In the genomic region with DNA sequence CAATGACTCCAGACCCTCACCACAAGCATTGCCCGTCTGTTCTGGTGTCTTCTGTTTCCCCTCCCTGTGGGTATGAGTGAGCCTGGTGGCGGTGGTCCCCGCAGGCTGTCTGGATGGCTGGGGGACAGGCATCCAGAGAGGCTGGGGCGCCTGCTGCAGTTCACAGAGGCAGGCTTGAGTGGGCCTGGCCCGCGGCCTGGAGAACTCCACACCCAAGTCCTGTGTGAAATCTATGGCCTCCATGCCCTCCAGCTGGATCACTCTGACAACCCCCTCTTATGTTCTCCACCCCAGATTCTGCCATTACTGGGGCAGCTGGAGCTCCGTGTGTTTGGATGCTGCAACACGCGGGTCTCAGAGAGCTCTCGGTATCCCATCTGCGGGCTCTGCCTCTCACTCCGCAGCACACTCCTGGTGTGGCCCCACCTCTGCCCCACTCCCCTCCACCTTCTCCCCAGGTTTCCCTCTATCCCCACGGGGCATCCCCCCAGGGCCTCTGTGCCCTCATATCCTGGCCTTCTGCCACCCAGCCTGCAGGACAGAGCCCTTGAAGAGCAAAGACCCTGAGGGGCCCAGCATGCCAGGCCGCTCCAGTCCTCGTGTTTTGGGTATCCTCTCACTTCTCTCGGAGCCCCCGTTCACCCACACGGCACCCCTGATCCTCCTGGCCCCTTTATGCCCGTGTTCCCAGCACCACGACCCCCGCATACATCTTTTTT, we compare ENCODE assay signal across 34 cellular contexts. TPM values are rescaled to one million over a fixed set of nuclear protein-coding genes. Genes with fewer than 3 reads are reported as not detected.
"Had no signal": no experiment of that assay in that cellular context is flagged by ENCODE, and none has a peak within 500 bp of the region (broad histone marks: within the 10 kb centered on the region; RNA-seq: fewer than 3 reads in every experiment).

No MANE protein-coding gene starts in this region.

- H3K4me1 ChIP-seq: ascending aorta, breast epithelium, esophagus muscularis mucosa, gastroesophageal sphincter had no signal

- H3K36me3 ChIP-seq: ascending aorta, breast epithelium, cardiac muscle cell, esophagus muscularis mucosa, gastroesophageal sphincter had no signal

- H3K9me3 ChIP-seq: ascending aorta, breast epithelium, esophagus muscularis mucosa, gastroesophageal sphincter had no signal

- ATAC-seq: activated CD4-positive, alpha-beta T cell treated with anti-CD3 and anti-CD28 coated beads for 36 hours; activated CD8-positive, alpha-beta memory T cell treated with anti-CD3 and anti-CD28 coated beads, Interleukin-2, amount 10 ng/mL, durations not matched to agents 7 days and 5 days; activated CD8-positive, alpha-beta T cell treated with anti-CD3 and anti-CD28 coated beads, Interleukin-2, amount 10 ng/mL, durations not matched to agents 7 days and 5 days; activated naive CD4-positive, alpha-beta T cell treated with anti-CD3 and anti-CD28 coated beads, Interleukin-2, amount 50 U/mL, for 72 hours; activated T-cell treated with anti-CD3 and anti-CD28 coated beads, Interleukin-2, amount 50 U/mL, for 72 hours; effector memory CD8-positive, alpha-beta T cell; gastroesophageal sphincter had no signal

- H3K4me3 ChIP-seq: ascending aorta, breast epithelium, cardiac muscle cell, coronary artery, dorsolateral prefrontal cortex, esophagus muscularis mucosa, gastroesophageal sphincter had no signal

- DNase-seq: activated CD4-positive, alpha-beta memory T cell treated with anti-CD3 and anti-CD28 coated beads for 36 hours; activated CD4-positive, alpha-beta T cell treated with anti-CD3 and anti-CD28 coated beads for 36 hours; activated CD4-positive, alpha-beta T cell treated with anti-CD3 and anti-CD28 coated beads, Interleukin-2, amount 10 ng/mL, durations not matched to agents 24 days and 14 days; activated CD4-positive, CD25-positive, alpha-beta regulatory T cell; activated CD4-positive, CD25-positive, alpha-beta regulatory T cell treated with anti-CD3 and anti-CD28 coated beads, Interleukin-2, amount 50 U/mL, for 72 hours; activated CD8-positive, alpha-beta memory T cell treated with anti-CD3 and anti-CD28 coated beads, Interleukin-2, amount 10 ng/mL, durations not matched to agents 7 days and 5 days; activated CD8-positive, alpha-beta memory T cell treated with anti-CD3 and anti-CD28 coated beads, Interleukin-2, amount 50 U/mL, for 4 hours; activated CD8-positive, alpha-beta T cell treated with anti-CD3 and anti-CD28 coated beads, Interleukin-2, amount 10 ng/mL, durations not matched to agents 7 days and 5 days; activated gamma-delta T cell; activated naive CD4-positive, alpha-beta T cell; activated naive CD4-positive, alpha-beta T cell treated with anti-CD3 and anti-CD28 coated beads, Interleukin-2, amount 10 ng/mL, durations not matched to agents 7 days and 5 days; activated naive CD8-positive, alpha-beta T cell treated with anti-CD3 and anti-CD28 coated beads, Interleukin-2, amount 10 ng/mL, durations not matched to agents 7 days and 5 days; activated T-cell treated with anti-CD3 and anti-CD28 coated beads, Interleukin-2, amount 50 U/mL, for 24 hours; activated T-cell treated with anti-CD3 and anti-CD28 coated beads, Interleukin-2, amount 50 U/mL, for 72 hours; central memory CD4-positive, alpha-beta T cell; cerebellar nuclear complex; effector CD4-positive, alpha-beta T cell; effector memory CD8-positive, alpha-beta T cell; erythroblast; foreskin melanocyte; T-helper 2 cell had no signal

- H3K27me3 ChIP-seq: ascending aorta, breast epithelium, cardiac muscle cell had no signal

- H3K27ac ChIP-seq: ascending aorta, breast epithelium, cardiac muscle cell, coronary artery, dorsolateral prefrontal cortex, esophagus muscularis mucosa, gastroesophageal sphincter had no signal

RNA-seq across cellular contexts. Expression of gene LRRC74B, which starts 31.3 kb away (rescaled TPM):
- total RNA-seq: activated CD4-positive, alpha-beta memory T cell treated with anti-CD3 and anti-CD28 coated beads for 36 hours; activated CD4-positive, alpha-beta T cell treated with anti-CD3 and anti-CD28 coated beads for 36 hours; activated CD4-positive, alpha-beta T cell treated with anti-CD3 and anti-CD28 coated beads, Interleukin-2, amount 10 ng/mL, durations not matched to agents 24 days and 14 days; activated CD8-positive, alpha-beta memory T cell treated with anti-CD3 and anti-CD28 coated beads for 36 hours; activated CD8-positive, alpha-beta memory T cell treated with anti-CD3 and anti-CD28 coated beads, Interleukin-2, amount 10 ng/mL, durations not matched to agents 7 days and 5 days; activated CD8-positive, alpha-beta T cell treated with anti-CD3 and anti-CD28 coated beads, Interleukin-2, amount 10 ng/mL, durations not matched to agents 7 days and 5 days; activated naive CD4-positive, alpha-beta T cell treated with anti-CD3 and anti-CD28 coated beads, Interleukin-2, amount 50 U/mL, for 72 hours; activated naive CD8-positive, alpha-beta T cell treated with anti-CD3 and anti-CD28 coated beads, Interleukin-2, amount 10 ng/mL, durations not matched to agents 7 days and 5 days; activated T-cell treated with anti-CD3 and anti-CD28 coated beads, Interleukin-2, amount 50 U/mL, for 72 hours; breast epithelium; esophagus muscularis mucosa; fibroblast of lung; fibroblast of villous mesenchyme; gastroesophageal sphincter; glomerular endothelial cell; T-helper 1 cell treated with Interleukin-12 subunit alpha and Interleukin-12 subunit beta and Interleukin-4 antibody, amounts not matched to agents 30 ng/mL and 1 ng/mL, for 36 hours had no signal
- polyA plus RNA-seq: cardiac muscle cell, fibroblast of lung had no signal

RNA-seq across cellular contexts. Expression of gene SLC7A4, which starts 44.7 kb away (rescaled TPM):
- total RNA-seq: activated CD4-positive, alpha-beta memory T cell treated with anti-CD3 and anti-CD28 coated beads for 36 hours; activated CD4-positive, alpha-beta T cell treated with anti-CD3 and anti-CD28 coated beads for 36 hours; activated CD4-positive, alpha-beta T cell treated with anti-CD3 and anti-CD28 coated beads, Interleukin-2, amount 10 ng/mL, durations not matched to agents 24 days and 14 days; activated naive CD4-positive, alpha-beta T cell treated with anti-CD3 and anti-CD28 coated beads, Interleukin-2, amount 50 U/mL, for 72 hours; activated T-cell treated with anti-CD3 and anti-CD28 coated beads, Interleukin-2, amount 50 U/mL, for 72 hours; glomerular endothelial cell; T-helper 1 cell treated with Interleukin-12 subunit alpha and Interleukin-12 subunit beta and Interleukin-4 antibody, amounts not matched to agents 30 ng/mL and 1 ng/mL, for 36 hours had no signal
